In genomic region chr7:134549366-134549765, GRCh38 we compare ENCODE assay signal across 12 cellular contexts. TPM values are rescaled to one million over a fixed set of nuclear protein-coding genes. Genes with fewer than 3 reads are reported as not detected.
"Had no signal": no experiment of that assay in that cellular context is flagged by ENCODE, and none has a peak within 500 bp of the region (broad histone marks: within the 10 kb centered on the region; RNA-seq: fewer than 3 reads in every experiment).

No MANE protein-coding gene starts in this region.

- H3K9me3 Mint-ChIP-seq: activated CD4-positive, alpha-beta memory T cell treated with anti-CD3 and anti-CD28 coated beads for 36 hours; activated naive CD4-positive, alpha-beta T cell treated with anti-CD3 and anti-CD28 coated beads, Interleukin-2, amount 50 U/mL, for 24 hours; activated T-cell treated with anti-CD3 and anti-CD28 coated beads, Interleukin-2, amount 50 U/mL, for 4 hours had no signal

- H3K27ac Mint-ChIP-seq: activated CD4-positive, alpha-beta memory T cell treated with anti-CD3 and anti-CD28 coated beads for 36 hours; activated naive CD4-positive, alpha-beta T cell treated with anti-CD3 and anti-CD28 coated beads, Interleukin-2, amount 50 U/mL, for 24 hours; type B pancreatic cell had no signal

- FAIRE-seq: kidney had no signal

- H3K4me1 Mint-ChIP-seq: activated naive CD4-positive, alpha-beta T cell treated with anti-CD3 and anti-CD28 coated beads, Interleukin-2, amount 50 U/mL, for 24 hours had no signal

- H3K4me3 ChIP-seq: SK-N-MC had no signal

- DNase-seq: activated effector memory CD4-positive, alpha-beta T cell treated with anti-CD3 and anti-CD28 coated beads, Interleukin-2, amount 50 U/mL, for 16 hours; activated T-cell treated with anti-CD3 and anti-CD28 coated beads, Interleukin-2, amount 50 U/mL, for 4 hours; erythroblast; kidney; left ventricle myocardium superior had no signal

- H3K36me3 Mint-ChIP-seq: activated CD4-positive, alpha-beta memory T cell treated with anti-CD3 and anti-CD28 coated beads for 36 hours; activated naive CD4-positive, alpha-beta T cell treated with anti-CD3 and anti-CD28 coated beads, Interleukin-2, amount 50 U/mL, for 24 hours; type B pancreatic cell had no signal

- H3K27ac ChIP-seq: SK-N-MC had no signal

- ATAC-seq: left ventricle myocardium superior had no signal

- H3K4me3 Mint-ChIP-seq: activated CD4-positive, alpha-beta memory T cell treated with anti-CD3 and anti-CD28 coated beads for 36 hours; activated naive CD4-positive, alpha-beta T cell treated with anti-CD3 and anti-CD28 coated beads, Interleukin-2, amount 50 U/mL, for 24 hours; activated T-cell treated with anti-CD3 and anti-CD28 coated beads, Interleukin-2, amount 50 U/mL, for 4 hours; type B pancreatic cell had no signal

RNA-seq across cellular contexts. Expression of gene AKR1B15, which starts 0.5 kb away (rescaled TPM):
- total RNA-seq: activated CD4-positive, alpha-beta memory T cell treated with anti-CD3 and anti-CD28 coated beads for 36 hours; activated T-cell treated with anti-CD3 and anti-CD28 coated beads, Interleukin-2, amount 50 U/mL, for 4 hours; cardiac septum; kidney; left ventricle myocardium superior; osteocyte had no signal
- polyA plus RNA-seq: neural cell had no signal

RNA-seq across cellular contexts. Expression of gene AKR1B10, which starts 22.0 kb away (rescaled TPM):
- total RNA-seq: activated CD4-positive, alpha-beta memory T cell treated with anti-CD3 and anti-CD28 coated beads for 36 hours; cardiac septum; osteocyte had no signal
- polyA plus RNA-seq: neural cell had no signal
